In genomic region chr10:114526112-114526496, GRCh38 we compare ENCODE assay signal across 7 cellular contexts.
DNase-seq lines count a peak whose midpoint lies in the region; ATAC-seq and TF ChIP-seq lines count a peak whose summit lies in the region.

No MANE protein-coding gene starts in this region.

- peak; percentile 37 for ATAC-seq in GM19043 (IDR thresholded peaks at IDR 0.05; ENCODE audit: low read depth, unreplicated experiment)
- ATAC-seq in HG02943 (IDR thresholded peaks at IDR 0.05; ENCODE audit: low read depth, unreplicated experiment), result peak; percentile 44
- ATAC-seq in sciatic nerve, result peak; percentile 21

- TF ChIP-seq CTCF in fibroblast of villous mesenchyme (IDR thresholded peaks at IDR 0.05; ENCODE audit: insufficient read depth, low read depth, low read length), result no peak

- intact Hi-C loops in sciatic nerve (cut with DNase I), result no loop called here

- DNase-seq in SW480 (ENCODE audit: low spot score), result peak; percentile 27
- DNase-seq in fibroblast of villous mesenchyme (ENCODE audit: low read depth), result peak; percentile 59
- DNase-seq in sciatic nerve (ENCODE audit: low spot score), result no peak
- no peak for DNase-seq in COLO668 (lab: John Stamatoyannopoulos, UW; ENCODE audit: unreplicated experiment)
- no peak for DNase-seq in amniotic stem cell (lab: John Stamatoyannopoulos, UW)

- no peak overlapping the region for H3K4me3 ChIP-seq in fibroblast of villous mesenchyme (ENCODE audit: low read depth, low read length)

Comparison
In these comparisons a context has a peak if more than half of its experiments do, and no peak if none do; other contexts are left out.
1. DNase-seq: peak in SW480 (single experiment) and fibroblast of villous mesenchyme (single experiment); none in sciatic nerve (single experiment), COLO668 (single experiment) and amniotic stem cell (single experiment).
2. Peak in every context shown above with its lines, with median percentiles within 50 percentile points of each other: ATAC-seq.